In the genomic region with DNA sequence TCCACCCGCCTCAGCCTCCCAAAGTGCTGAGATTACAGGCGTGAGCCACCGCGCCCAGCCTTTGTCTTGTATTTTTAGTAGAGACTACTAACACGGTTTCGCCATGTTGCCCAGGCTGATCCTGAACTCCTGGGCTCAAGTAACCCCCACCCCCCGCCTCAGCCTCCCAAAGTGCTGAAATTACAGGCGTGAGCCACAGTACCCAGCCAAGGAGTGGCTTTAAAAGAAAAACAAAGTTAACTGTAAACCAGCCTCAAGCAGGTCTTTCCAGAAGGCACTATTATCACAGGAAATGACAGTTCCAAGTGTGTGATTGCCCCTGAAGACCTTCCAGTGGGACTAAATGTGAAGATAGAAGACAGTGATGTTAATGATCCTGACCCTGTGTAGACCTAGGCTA, we compare ENCODE assay signal across 13 cellular contexts. TPM values are rescaled to one million over a fixed set of nuclear protein-coding genes. Genes with fewer than 3 reads are reported as not detected.
DNase-seq lines count a peak whose midpoint lies in the region; ATAC-seq and TF ChIP-seq lines count a peak whose summit lies in the region.
"Had no signal": no experiment of that assay in that cellular context is flagged by ENCODE, and none has a peak within 500 bp of the region (broad histone marks: within the 10 kb centered on the region; RNA-seq: fewer than 3 reads in every experiment).

No MANE protein-coding gene starts in this region.

- H3K9ac ChIP-seq in colonic mucosa (ENCODE audit: low read depth in 2 of 2, low read length in 2 of 2): no peak overlapping the region

- H3K4me3 ChIP-seq in colonic mucosa (no peak overlapping the region), mucosa of descending colon (no peak overlapping the region)
- H3K4me3 ChIP-seq: GM23338 had no signal

- no peak for TF ChIP-seq CTCF in colonic mucosa (IDR thresholded peaks at IDR 0.05)
- no peak for TF ChIP-seq CTCF in mucosa of descending colon (IDR thresholded peaks at IDR 0.05)

- H3K36me3 ChIP-seq in colonic mucosa (no peaks in the 10 kb centered on the region), mucosa of descending colon (ENCODE audit: low read depth) (no peaks in the 10 kb centered on the region)

- DNase-seq in colonic mucosa (peak; percentile 37), left colon (peak in 1 of 2 donors; percentile 31), mucosa of descending colon (peak in 2 of 3 donors; percentile 35 to 46), NCI-H2029 treated with DMSO at 0.1 percent for 48 hours (lab: John Stamatoyannopoulos, UW) (no peak), iPS-NIHi7 (ENCODE audit: extremely low spot score) (no peak), NCI-H146 (lab: John Stamatoyannopoulos, UW) (no peak), KG1 (lab: John Stamatoyannopoulos, UW) (no peak)
- DNase-seq: C1 segment of cervical spinal cord; CD4-positive, alpha-beta memory T cell; DMS79; H7 had no signal

- H3K27ac ChIP-seq in colonic mucosa: no peak overlapping the region
- H3K27ac ChIP-seq: HL-60 had no signal

- H3K9me3 ChIP-seq in colonic mucosa: no peaks in the 10 kb centered on the region
- H3K9me3 ChIP-seq in mucosa of descending colon: peaks cover 2% of the 10 kb centered on the region

- no peaks in the 10 kb centered on the region for H3K27me3 ChIP-seq in colonic mucosa

- intact Hi-C loops in colonic mucosa (cut with DNase I) (no loop called here), left colon (cut with DNase I, micrococcal nuclease) (no loop called here), mucosa of descending colon (cut with DNase I, micrococcal nuclease) (no loop called here)

- H3K4me1 ChIP-seq in colonic mucosa: peaks cover 3% of the 10 kb centered on the region
- H3K4me1 ChIP-seq in mucosa of descending colon (ENCODE audit: low read depth): peaks cover 8% of the 10 kb centered on the region

- ATAC-seq in left colon (peak; percentile 78), mucosa of descending colon (peak; percentile 63)
- ATAC-seq: GM23338 had no signal

RNA-seq across cellular contexts. Expression of a gene that starts 31.1 kb away (rescaled TPM):
- total RNA-seq in colonic mucosa: 10 to 100 TPM; 31.6 to 64.4 TPM
- total RNA-seq in left colon: 10 to 100 TPM; 29.9 to 33.0 TPM
- 10 to 100 TPM; 35.2 to 35.8 (median 35.6) TPM for total RNA-seq in mucosa of descending colon

Comparison
In these comparisons a context has a peak if more than half of its experiments do, and no peak if none do; other contexts are left out.
1. DNase-seq: peak in colonic mucosa (single experiment) and mucosa of descending colon (2 of 3); none in NCI-H2029 treated with DMSO at 0.1 percent for 48 hours (single experiment), iPS-NIHi7 (single experiment), NCI-H146 (single experiment) and KG1 (single experiment).